ENCODE assay signal across 8 cellular contexts in the genomic region with DNA sequence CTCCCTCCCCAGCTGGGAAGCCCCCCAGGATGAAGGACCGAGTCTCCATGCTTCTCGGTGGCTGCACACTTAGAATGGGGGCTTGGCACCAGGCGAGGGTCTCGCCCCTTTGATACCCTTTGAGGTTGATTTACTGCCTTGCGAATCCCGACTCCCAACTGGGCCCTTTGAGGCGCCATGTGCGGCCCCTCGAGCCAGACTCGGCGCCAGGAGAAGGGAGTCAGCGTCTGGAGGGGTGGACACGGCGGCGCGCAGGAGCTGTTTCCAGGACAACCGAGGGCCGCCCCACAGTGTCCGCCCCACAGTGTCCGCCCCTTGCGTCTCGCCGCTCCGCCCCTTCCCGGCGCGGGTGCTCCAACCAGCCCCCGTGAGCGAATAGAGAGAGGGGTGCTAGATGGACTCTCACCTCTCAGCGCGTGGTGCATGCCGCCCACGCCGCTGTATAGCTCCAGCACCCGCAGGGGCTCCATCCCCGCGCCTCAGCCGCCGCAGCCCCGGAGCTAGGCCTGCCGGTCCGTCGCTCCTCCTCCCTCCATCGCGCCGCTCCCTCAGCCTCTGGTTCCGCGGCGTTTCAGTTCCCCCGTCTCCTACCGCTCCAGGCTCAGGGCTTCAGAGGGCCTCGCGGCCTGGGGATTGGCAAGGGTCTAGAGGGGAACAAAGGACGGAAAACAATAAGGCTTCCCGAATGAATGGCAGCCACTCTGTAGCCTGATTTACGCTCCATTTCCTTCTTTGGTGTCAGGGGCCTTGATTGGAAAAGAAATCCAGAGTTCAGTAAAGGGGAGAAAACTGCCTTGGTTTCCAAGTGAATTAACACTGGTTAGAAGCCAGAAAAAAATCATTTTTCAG. TPM values are rescaled to one million over a fixed set of nuclear protein-coding genes. Genes with fewer than 3 reads are reported as not detected.
A peak's percentile ranks its signal among the peaks of the same experiment; 100 is the strongest.
DNase-seq lines count a peak whose midpoint lies in the region; ATAC-seq lines count a peak whose summit lies in the region.

A gene with protein sequence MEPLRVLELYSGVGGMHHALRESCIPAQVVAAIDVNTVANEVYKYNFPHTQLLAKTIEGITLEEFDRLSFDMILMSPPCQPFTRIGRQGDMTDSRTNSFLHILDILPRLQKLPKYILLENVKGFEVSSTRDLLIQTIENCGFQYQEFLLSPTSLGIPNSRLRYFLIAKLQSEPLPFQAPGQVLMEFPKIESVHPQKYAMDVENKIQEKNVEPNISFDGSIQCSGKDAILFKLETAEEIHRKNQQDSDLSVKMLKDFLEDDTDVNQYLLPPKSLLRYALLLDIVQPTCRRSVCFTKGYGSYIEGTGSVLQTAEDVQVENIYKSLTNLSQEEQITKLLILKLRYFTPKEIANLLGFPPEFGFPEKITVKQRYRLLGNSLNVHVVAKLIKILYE (minus strand): TSS at position 508 of the 849 bp plus-strand sequence. CDS start 38 bp downstream, at position 470.

- peaks cover 0 to 2% of the 10 kb centered on the region in 2 donors for H3K36me3 ChIP-seq in neuronal stem cell (replicated peaks in 1 of 2; ENCODE audit: control insufficient read depth in 2 of 2, insufficient read depth in 2 of 2, low read length in 2 of 2)

- H3K4me2 ChIP-seq in neuronal stem cell (ENCODE audit: insufficient read depth, low read length, poor library complexity, severe bottlenecking): peak within 1 kb of the TSS; percentile 88

- peak within 1 kb of the TSS; percentile 92 for H4K8ac ChIP-seq in neuronal stem cell (ENCODE audit: low read depth, low read length)

- H4K91ac ChIP-seq in neuronal stem cell (ENCODE audit: low read depth, low read length, poor library complexity): no peak within 1 kb of the TSS

- no peak within 1 kb of the TSS for H3K4ac ChIP-seq in neuronal stem cell (ENCODE audit: low read length)

- H2BK15ac ChIP-seq in neuronal stem cell (ENCODE audit: low read length): no peak within 1 kb of the TSS

- peak within 1 kb of the TSS; percentile 79 for H3K9ac ChIP-seq in neuronal stem cell (ENCODE audit: low read depth, low read length, poor library complexity)

- H2AFZ ChIP-seq in neuronal stem cell (ENCODE audit: low read length): peak within 1 kb of the TSS; percentile 89

- no peak within 1 kb of the TSS for H2BK12ac ChIP-seq in neuronal stem cell (ENCODE audit: low read length)

- H3K14ac ChIP-seq in neuronal stem cell (ENCODE audit: low read length): no peak within 1 kb of the TSS

- no peaks in the 10 kb centered on the region for H3K27me3 ChIP-seq in neuronal stem cell (ENCODE audit: control insufficient read depth in 3 of 3, insufficient read depth in 3 of 3, low read depth in 1 of 3, low read length in 3 of 3)

- H3K23ac ChIP-seq in neuronal stem cell (ENCODE audit: low read depth, low read length, poor library complexity): peak within 1 kb of the TSS; percentile 69

- DNase-seq in Daoy (ENCODE audit: low read depth) (peak; percentile 94), SHP77 (lab: John Stamatoyannopoulos, UW) (peak; percentile 71 to 77), foreskin melanocyte (peak; percentile 88), neuronal stem cell (ENCODE audit: low spot score) (peak; percentile 96), stromal cell of bone marrow (ENCODE audit: low read depth) (peak; percentile 88)
- DNase-seq in Jurkat, Clone E6-1 (ENCODE audit: low read depth, low spot score): peak; percentile 69
- DNase-seq in activated naive CD4-positive, alpha-beta T cell treated with Interleukin-2 at 50 U/mL for 16 hours: peak; percentile 80

- H2AK5ac ChIP-seq in neuronal stem cell (ENCODE audit: low read depth, low read length): no peak within 1 kb of the TSS

- peak within 1 kb of the TSS; percentile 73 for H3K4me3 ChIP-seq in Jurkat, Clone E6-1 (ENCODE audit: low read length)
- H3K4me3 ChIP-seq in neuronal stem cell (ENCODE audit: low read length in 2 of 2): peak within 1 kb of the TSS; percentile 56 to 89

- peak within 1 kb of the TSS; percentile 77 for H2BK120ac ChIP-seq in neuronal stem cell (ENCODE audit: low read depth, low read length)

- WGBS in neuronal stem cell (ENCODE audit: extremely low coverage in 2 of 2, insufficient read length in 2 of 2, insufficient replicate concordance in 1 of 2), 2 donors: no CpG with 5 or more reads among the region's 56 CpGs

- H3K4me1 ChIP-seq in neuronal stem cell (ENCODE audit: control insufficient read depth in 2 of 2, insufficient read depth in 1 of 2, low read depth in 1 of 2, low read length in 2 of 2): peaks cover 5 to 16% of the 10 kb centered on the region in 2 donors

- H3K27ac ChIP-seq in neuronal stem cell (replicated peaks; ENCODE audit: low read length): peak within 1 kb of the TSS; percentile 99

- ATAC-seq in GM21619 (IDR thresholded peaks at IDR 0.05; ENCODE audit: unreplicated experiment): peak; percentile 89

- peak within 1 kb of the TSS; percentile 99 for H3K18ac ChIP-seq in neuronal stem cell (ENCODE audit: low read length)

- peaks cover 2% of the 10 kb centered on the region for H3K79me1 ChIP-seq in neuronal stem cell (ENCODE audit: low read depth, low read length)

- peaks cover 0 to 14% of the 10 kb centered on the region in 2 donors for H3K9me3 ChIP-seq in neuronal stem cell (replicated peaks in 1 of 2; ENCODE audit: control insufficient read depth in 2 of 2, insufficient read depth in 1 of 2, low read depth in 1 of 2, low read length in 2 of 2)

- H2BK5ac ChIP-seq in neuronal stem cell (ENCODE audit: low read length): peak within 1 kb of the TSS; percentile 93

RNA-seq across cellular contexts. Expression of the gene that starts here (rescaled TPM):
- 8.4 and 9.1 TPM in 2 replicates for total RNA-seq in Daoy (2014; rRNA removed; shearing (Covaris generic))
- polyA plus RNA-seq in Jurkat, Clone E6-1 (2012; ENCODE audit: insufficient read depth, insufficient read length): 8.2 TPM
- 14.4 TPM for polyA plus RNA-seq in neuronal stem cell (2013, experiment 1 of 2)
- polyA plus RNA-seq in neuronal stem cell (2013, experiment 2 of 2): 14.9 TPM

Comparison
In these comparisons a context has a peak if more than half of its experiments do, and no peak if none do; other contexts are left out.
1. Peak in every context shown above with its lines: DNase-seq, ATAC-seq, H3K4me3 ChIP-seq and H3K27ac ChIP-seq.